ENCODE assay signal across 10 cellular contexts in genomic region chr17:50123649-50124349, GRCh38. TPM values are rescaled to one million over a fixed set of nuclear protein-coding genes. Genes with fewer than 3 reads are reported as not detected.
DNase-seq lines count a peak whose midpoint lies in the region; ATAC-seq, FAIRE-seq and TF ChIP-seq lines count a peak whose summit lies in the region.
"Had no signal": no experiment of that assay in that cellular context is flagged by ENCODE, and none has a peak within 500 bp of the region (broad histone marks: within the 10 kb centered on the region; RNA-seq: fewer than 3 reads in every experiment).

No MANE protein-coding gene starts in this region.

- H3K4me1 ChIP-seq in cardiac muscle cell (ENCODE audit: low read depth) (no peaks in the 10 kb centered on the region), small intestine (ENCODE audit: control insufficient read depth in 2 of 2, insufficient read depth in 1 of 2, low read depth in 1 of 2, low read length in 1 of 2) (peaks cover 5 to 7% of the 10 kb centered on the region in 2 donors), vagina (peaks cover 11% of the 10 kb centered on the region)

- DNase-seq in GM03348 (ENCODE audit: low spot score) (peak; percentile 61), NCI-H69 (lab: John Stamatoyannopoulos, UW) (peak; percentile 94), cardiac muscle cell (ENCODE audit: low read depth in 1 of 2, low spot score in 1 of 2) (no peak), osteocyte (ENCODE audit: extremely low spot score, unreplicated experiment) (no peak), small intestine (no peak), vagina (ENCODE audit: extremely low spot score in 2 of 2) (no peak)
- no peak for DNase-seq in stimulated activated effector memory CD8-positive, alpha-beta T cell treated with anti-CD3 and anti-CD28 coated beads, Interleukin-12 subunit alpha, Interleukin-12 subunit beta, amount 100 ng/mL, for 72 hours (ENCODE audit: low spot score in 2 of 2)

- peaks cover 9% of the 10 kb centered on the region for H3K36me3 Mint-ChIP-seq in osteocyte (ENCODE audit: unreplicated experiment)
- H3K36me3 Mint-ChIP-seq in stimulated activated effector memory CD8-positive, alpha-beta T cell treated with anti-CD3 and anti-CD28 coated beads, Interleukin-12 subunit alpha, Interleukin-12 subunit beta, amount 100 ng/mL, for 72 hours: peaks cover 6% of the 10 kb centered on the region

- H3K9me3 Mint-ChIP-seq in osteocyte (ENCODE audit: unreplicated experiment): no peaks in the 10 kb centered on the region
- no peaks in the 10 kb centered on the region for H3K9me3 Mint-ChIP-seq in stimulated activated effector memory CD8-positive, alpha-beta T cell treated with anti-CD3 and anti-CD28 coated beads, Interleukin-12 subunit alpha, Interleukin-12 subunit beta, amount 100 ng/mL, for 72 hours

- H3K4me3 Mint-ChIP-seq in osteocyte (ENCODE audit: unreplicated experiment): no peak overlapping the region
- H3K4me3 Mint-ChIP-seq in stimulated activated effector memory CD8-positive, alpha-beta T cell treated with anti-CD3 and anti-CD28 coated beads, Interleukin-12 subunit alpha, Interleukin-12 subunit beta, amount 100 ng/mL, for 72 hours: no peak overlapping the region

- H3K27me3 Mint-ChIP-seq in osteocyte (ENCODE audit: unreplicated experiment): no peaks in the 10 kb centered on the region

- H3K36me3 ChIP-seq in cardiac muscle cell: no peaks in the 10 kb centered on the region
- H3K36me3 ChIP-seq in small intestine (ENCODE audit: control insufficient read depth in 2 of 2, insufficient read depth in 2 of 2, low read length in 2 of 2): no peaks in the 10 kb centered on the region
- no peaks in the 10 kb centered on the region for H3K36me3 ChIP-seq in vagina
- H3K36me3 ChIP-seq: SJSA1 had no signal

- no peak overlapping the region for H3K4me3 ChIP-seq in cardiac muscle cell
- no peak overlapping the region for H3K4me3 ChIP-seq in small intestine (ENCODE audit: low read depth in 1 of 2, low read length in 2 of 2)
- no peak overlapping the region for H3K4me3 ChIP-seq in vagina
- H3K4me3 ChIP-seq: SJSA1 had no signal

- peaks cover 4% of the 10 kb centered on the region for H3K27me3 ChIP-seq in cardiac muscle cell
- no peaks in the 10 kb centered on the region for H3K27me3 ChIP-seq in small intestine (ENCODE audit: control insufficient read depth in 2 of 2, insufficient read depth in 2 of 2, low read length in 2 of 2)
- no peaks in the 10 kb centered on the region for H3K27me3 ChIP-seq in vagina

- TF ChIP-seq POLR2A in vagina (IDR thresholded peaks at IDR 0.05): no peak

- peaks cover 29% of the 10 kb centered on the region for H3K4me1 Mint-ChIP-seq in osteocyte (ENCODE audit: unreplicated experiment)
- peaks cover 13% of the 10 kb centered on the region for H3K4me1 Mint-ChIP-seq in stimulated activated effector memory CD8-positive, alpha-beta T cell treated with anti-CD3 and anti-CD28 coated beads, Interleukin-12 subunit alpha, Interleukin-12 subunit beta, amount 100 ng/mL, for 72 hours

- intact Hi-C loops in vagina (cut with DNase I): no loop called here

- no peaks in the 10 kb centered on the region for H3K9me3 ChIP-seq in cardiac muscle cell (ENCODE audit: low read depth)
- H3K9me3 ChIP-seq in small intestine (ENCODE audit: control insufficient read depth, low read depth): no peaks in the 10 kb centered on the region
- no peaks in the 10 kb centered on the region for H3K9me3 ChIP-seq in vagina
- H3K9me3 ChIP-seq: SJSA1 had no signal

- 30 to 51% (median 45%) methylated on average over 11 to 12 of the region's 12 CpGs for WGBS in small intestine, 3 donors

- ATAC-seq in GM18517 (IDR thresholded peaks at IDR 0.05; ENCODE audit: unreplicated experiment): no peak
- no peak for ATAC-seq in stimulated activated effector memory CD8-positive, alpha-beta T cell treated with anti-CD3 and anti-CD28 coated beads, Interleukin-12 subunit alpha, Interleukin-12 subunit beta, amount 100 ng/mL, for 72 hours

- peak overlapping the region; percentile 26 for H3K27ac ChIP-seq in cardiac muscle cell
- peak overlapping the region in 1 of 2 donors; percentile 8 for H3K27ac ChIP-seq in small intestine (ENCODE audit: low read depth in 1 of 2, low read length in 1 of 2)
- H3K27ac ChIP-seq in vagina: no peak overlapping the region
- H3K27ac ChIP-seq: SJSA1 had no signal

- H3K27ac Mint-ChIP-seq in osteocyte (ENCODE audit: unreplicated experiment): peak overlapping the region; percentile 86
- no peak overlapping the region for H3K27ac Mint-ChIP-seq in stimulated activated effector memory CD8-positive, alpha-beta T cell treated with anti-CD3 and anti-CD28 coated beads, Interleukin-12 subunit alpha, Interleukin-12 subunit beta, amount 100 ng/mL, for 72 hours

- TF ChIP-seq CTCF in cardiac muscle cell (IDR thresholded peaks at IDR 0.05; ENCODE audit: low read depth, low read length): no peak
- TF ChIP-seq CTCF in osteocyte (IDR thresholded peaks at IDR 0.05): no peak
- TF ChIP-seq CTCF in vagina (IDR thresholded peaks at IDR 0.05): no peak

- no peak for FAIRE-seq in small intestine (lab: Jason Lieb, UNC)
- FAIRE-seq: colon had no signal

RNA-seq across cellular contexts. Expression of gene SAMD14, which starts 6.2 kb away (rescaled TPM):
- total RNA-seq in cardiac muscle cell (1.2 and 2.8 TPM in 2 replicates), osteocyte (36.1 and 36.8 TPM in 2 replicates), vagina (4.4 TPM)
- polyA plus RNA-seq in cardiac muscle cell (2.0 and 2.5 TPM in 2 replicates), small intestine (1 to 10 TPM in 1 of 3 donors, under 1 TPM in 2; 0.54 to 2.1 (median 0.67) TPM)

RNA-seq across cellular contexts. Expression of gene PPP1R9B, which starts 26.7 kb away (rescaled TPM):
- 45.6 and 59.4 TPM in 2 replicates for total RNA-seq in cardiac muscle cell
- polyA plus RNA-seq in cardiac muscle cell: 6.0 and 6.2 TPM in 2 replicates
- 175 and 176 TPM in 2 replicates for total RNA-seq in osteocyte
- polyA plus RNA-seq in small intestine: 10 to 100 TPM; 14.1 to 25.7 (median 17.4) TPM
- 37.6 TPM for total RNA-seq in vagina

RNA-seq across cellular contexts. Expression of gene PDK2, which starts 28.6 kb away (rescaled TPM):
- 79.5 and 88.5 TPM in 2 replicates for total RNA-seq in cardiac muscle cell
- polyA plus RNA-seq in cardiac muscle cell: 146 and 156 TPM in 2 replicates
- total RNA-seq in osteocyte: 66.2 and 67.0 TPM in 2 replicates
- polyA plus RNA-seq in small intestine: 10 to 100 TPM; 27.2 to 39.6 (median 34.0) TPM
- total RNA-seq in vagina: 44.4 TPM

RNA-seq across cellular contexts. Expression of gene SGCA, which starts 42.0 kb away (rescaled TPM):
- total RNA-seq in cardiac muscle cell: 57.5 and 63.3 TPM in 2 replicates
- polyA plus RNA-seq in cardiac muscle cell: 69.9 and 90.6 TPM in 2 replicates
- total RNA-seq in osteocyte: 12.0 and 13.0 TPM in 2 replicates
- polyA plus RNA-seq in small intestine: 1 to 10 TPM in 2 of 3 donors, not detected in 1; 5.0 to 6.2 TPM
- 2.2 TPM for total RNA-seq in vagina

Comparison
In these comparisons a context has a peak if more than half of its experiments do, and no peak if none do; other contexts are left out.
1. DNase-seq: peak in GM03348 (single experiment) and NCI-H69 (single experiment); none in cardiac muscle cell (0 of 2), osteocyte (single experiment), small intestine (single experiment), stimulated activated effector memory CD8-positive, alpha-beta T cell treated with anti-CD3 and anti-CD28 coated beads, Interleukin-12 subunit alpha, Interleukin-12 subunit beta, amount 100 ng/mL, for 72 hours (0 of 2) and vagina (0 of 2).